ENCODE assay signal across 21 cellular contexts in genomic region chr6:55543633-55544309, GRCh38. TPM values are rescaled to one million over a fixed set of nuclear protein-coding genes. Genes with fewer than 3 reads are reported as not detected.
DNase-seq lines count a peak whose midpoint lies in the region; ATAC-seq and TF ChIP-seq lines count a peak whose summit lies in the region.
"Had no signal": no experiment of that assay in that cellular context is flagged by ENCODE, and none has a peak within 500 bp of the region (broad histone marks: within the 10 kb centered on the region; RNA-seq: fewer than 3 reads in every experiment).

No MANE protein-coding gene starts in this region.

- no peak overlapping the region for H3K4me3 Mint-ChIP-seq in WTC11
- H3K4me3 Mint-ChIP-seq: activated CD8-positive, alpha-beta T cell treated with anti-CD3 and anti-CD28 coated beads, Interleukin-2, amount 10 ng/mL, durations not matched to agents 7 days and 5 days; IgD-negative memory B cell; immature natural killer cell; mesothelial cell of epicardium had no signal

- H3K4me1 ChIP-seq in BE2C (no peaks in the 10 kb centered on the region), HEK293 (ENCODE audit: control insufficient read depth, insufficient read depth, low read length) (no peaks in the 10 kb centered on the region)

- H3K4me1 Mint-ChIP-seq in WTC11 = no peaks in the 10 kb centered on the region
- H3K4me1 Mint-ChIP-seq: IgD-negative memory B cell, immature natural killer cell had no signal

- DNase-seq in BE2C = no peak
- peak; percentile 16 for DNase-seq in WTC11 (ENCODE audit: low spot score)
- peak; percentile 50 for DNase-seq in iPS-NIHi7 (ENCODE audit: extremely low spot score)
- DNase-seq in GM13977 (ENCODE audit: low spot score) = no peak
- DNase-seq in activated CD8-positive, alpha-beta memory T cell treated with anti-CD3 and anti-CD28 coated beads, Interleukin-2, amount 50 U/mL, for 48 hours = no peak
- DNase-seq: activated CD8-positive, alpha-beta T cell treated with anti-CD3 and anti-CD28 coated beads, Interleukin-2, amount 10 ng/mL, durations not matched to agents 7 days and 5 days; DMS79; effector memory CD4-positive, alpha-beta T cell; GM23248; immature natural killer cell; NCI-H1092 treated with DMSO at 0.1 percent for 48 hours; NCI-H2227 treated with DMSO at 0.1 percent for 48 hours; ovary; stimulated activated naive CD4-positive, alpha-beta T cell treated with Interleukin-2 at 50 U/mL for 16 hours had no signal

- H3K4me3 ChIP-seq in BE2C (ENCODE audit: low read depth, low read length) (no peak overlapping the region), HEK293 (ENCODE audit: low read depth, low read length) (no peak overlapping the region)
- H3K4me3 ChIP-seq: GM23248, ovary had no signal

- CTCF ChIA-PET in HEK293 (lab: Yijun Ruan, JAX) (interaction anchor here (0.5 to 1.4 kb wide), 2 partner anchors 94 to 99 kb away, joined by 3 to 6 read pairs; no protein-coding TSS in a partner anchor), WTC11 (lab: Charles Lee) (interaction anchor here (0.7 to 1.0 kb wide), 4 partner anchors 10 to 749 kb away, joined by 3 to 6 read pairs (median 4); no protein-coding TSS in a partner anchor)

- peak; percentile 97 for ATAC-seq in WTC11
- no peak for ATAC-seq in GM21723 (IDR thresholded peaks at IDR 0.05; ENCODE audit: unreplicated experiment)
- ATAC-seq in GM21390 (IDR thresholded peaks at IDR 0.05; ENCODE audit: unreplicated experiment) = no peak
- ATAC-seq: activated CD8-positive, alpha-beta T cell treated with anti-CD3 and anti-CD28 coated beads, Interleukin-2, amount 10 ng/mL, durations not matched to agents 7 days and 5 days had no signal

- H3K36me3 ChIP-seq in BE2C = no peaks in the 10 kb centered on the region
- H3K36me3 ChIP-seq in HEK293 (ENCODE audit: control insufficient read depth in 2 of 2, insufficient read depth in 1 of 2, low read length in 2 of 2) = no peaks in the 10 kb centered on the region; a peak in 1 of 3 replicates
- H3K36me3 ChIP-seq: ovary had no signal

- H3K9me3 ChIP-seq in BE2C (no peaks in the 10 kb centered on the region), HEK293 (ENCODE audit: control insufficient read depth, insufficient read depth, low read depth, low read length) (no peaks in the 10 kb centered on the region)
- H3K9me3 ChIP-seq: ovary had no signal

- in situ Hi-C loops in GM13977 (cut with MboI; ENCODE audit: low pct_unique_long_range_greater_than_20kb, low sequenced_read_pairs, unreplicated experiment) = no loop called here

- POLR2A ChIA-PET in HEK293 (lab: Yijun Ruan, JAX) (no interaction called here), WTC11 (lab: Charles Lee) (no interaction called here)

- no peaks in the 10 kb centered on the region for H3K36me3 Mint-ChIP-seq in WTC11
- H3K36me3 Mint-ChIP-seq: IgD-negative memory B cell, immature natural killer cell, mesothelial cell of epicardium had no signal

- no peaks in the 10 kb centered on the region for H3K9me3 Mint-ChIP-seq in WTC11

- no peaks in the 10 kb centered on the region for H3K27me3 Mint-ChIP-seq in WTC11 (ENCODE audit: low read depth)
- H3K27me3 Mint-ChIP-seq: IgD-negative memory B cell had no signal

- no peak overlapping the region for H3K27ac ChIP-seq in HEK293 (ENCODE audit: extremely low read depth, low read depth, low read length)
- H3K27ac ChIP-seq: GM23248, ovary had no signal

- H3K27ac Mint-ChIP-seq in WTC11 = no peak overlapping the region
- H3K27ac Mint-ChIP-seq: activated CD8-positive, alpha-beta T cell treated with anti-CD3 and anti-CD28 coated beads, Interleukin-2, amount 10 ng/mL, durations not matched to agents 7 days and 5 days; IgD-negative memory B cell; immature natural killer cell; mesothelial cell of epicardium had no signal

- no peaks in the 10 kb centered on the region for H3K27me3 ChIP-seq in BE2C
- H3K27me3 ChIP-seq: ovary had no signal

- TF ChIP-seq CTCF in BE2C (IDR thresholded peaks at IDR 0.05; ENCODE audit: low read depth, low read length) (peak; percentile 35), HEK293 (tag by site-specific recombination; IDR thresholded peaks at IDR 0.05) (0 out of 2 replicates have a peak, but pooled peaks have one; percentile 26), WTC11 (IDR thresholded peaks at IDR 0.05) (no peak), GM13977 (IDR thresholded peaks at IDR 0.05; ENCODE audit: extremely low read depth, insufficient read depth, missing control alignments) (no peak)

TF ChIP-seq in HEK293, 187 proteins besides CTCF, POLR2A, EP300 and RAD21:
- TF ChIP-seq ZNF843 (tag by site-specific recombination; IDR thresholded peaks at IDR 0.05) = no peak
- no peak for TF ChIP-seq ZNF704 (tag by site-specific recombination; IDR thresholded peaks at IDR 0.05)
- TF ChIP-seq SCRT2 (tag by site-specific recombination; IDR thresholded peaks at IDR 0.05) = no peak
- TF ChIP-seq ZNF26 (tag by site-specific recombination; IDR thresholded peaks at IDR 0.05) = no peak
- no peak for TF ChIP-seq ZNF175 (tag by site-specific recombination; IDR thresholded peaks at IDR 0.05)

TF ChIP-seq in WTC11, 78 proteins besides CTCF, POLR2A, EP300 and RAD21 (continues in another document):
- no peak for TF ChIP-seq KAT7 (CRISPR knock-in tag; IDR thresholded peaks at IDR 0.05; ENCODE audit: borderline replicate concordance)
- no peak for TF ChIP-seq ELF4 (CRISPR knock-in tag; IDR thresholded peaks at IDR 0.05; ENCODE audit: low read depth)
- no peak for TF ChIP-seq IRF1 (CRISPR knock-in tag; IDR thresholded peaks at IDR 0.05)
- no peak for TF ChIP-seq STAT6 (CRISPR knock-in tag; conservative IDR thresholded peaks at IDR 0.05; ENCODE audit: low read depth)
- no peak for TF ChIP-seq ZNF532 (CRISPR knock-in tag; IDR thresholded peaks at IDR 0.05; ENCODE audit: borderline replicate concordance)
- no peak for TF ChIP-seq FOXP1 (CRISPR knock-in tag; IDR thresholded peaks at IDR 0.05; ENCODE audit: borderline replicate concordance)
- TF ChIP-seq FOXJ3 (CRISPR knock-in tag; IDR thresholded peaks at IDR 0.05; ENCODE audit: borderline replicate concordance) = no peak
- no peak for TF ChIP-seq CBFB (CRISPR knock-in tag; IDR thresholded peaks at IDR 0.05; ENCODE audit: low read depth)

RNA-seq across cellular contexts. Expression of gene HMGCLL1, which starts 35.2 kb away (rescaled TPM):
- polyA plus RNA-seq in BE2C (2012; ENCODE audit: insufficient read depth, insufficient read length, low read depth) = not detected
- total RNA-seq in WTC11 (2021) = 0.09 to 0.32 TPM (median 0.11 TPM) in 3 replicates
- total RNA-seq: activated CD8-positive, alpha-beta T cell treated with anti-CD3 and anti-CD28 coated beads, Interleukin-2, amount 10 ng/mL, durations not matched to agents 7 days and 5 days; GM23248; OCI-LY7 had no signal
- polyA plus RNA-seq: BJ, GM23248, IgD-negative memory B cell, immature natural killer cell had no signal

Comparison
In these comparisons a context has a peak if more than half of its experiments do, and no peak if none do; other contexts are left out.
1. DNase-seq: peak in WTC11 (single experiment) and iPS-NIHi7 (single experiment); none in BE2C (single experiment), GM13977 (single experiment) and activated CD8-positive, alpha-beta memory T cell treated with anti-CD3 and anti-CD28 coated beads, Interleukin-2, amount 50 U/mL, for 48 hours (single experiment).
2. CTCF ChIP-seq: peak in BE2C (single experiment) and HEK293 (single experiment); none in WTC11 (single experiment) and GM13977 (single experiment).